In genomic region chr14:69002069-69002468, GRCh38 we compare ENCODE assay signal across 12 cellular contexts. TPM values are rescaled to one million over a fixed set of nuclear protein-coding genes. Genes with fewer than 3 reads are reported as not detected.
A peak's percentile ranks its signal among the peaks of the same experiment; 100 is the strongest.
DNase-seq lines count a peak whose midpoint lies in the region; ATAC-seq, FAIRE-seq and TF ChIP-seq lines count a peak whose summit lies in the region.
"Had no signal": no experiment of that assay in that cellular context is flagged by ENCODE, and none has a peak within 500 bp of the region (broad histone marks: within the 10 kb centered on the region; RNA-seq: fewer than 3 reads in every experiment).

No MANE protein-coding gene starts in this region.

- H3K27ac ChIP-seq in breast epithelium (no peak overlapping the region), left lung (no peak overlapping the region)
- H3K27ac ChIP-seq: coronary artery had no signal

- no peaks in the 10 kb centered on the region for H3K36me3 ChIP-seq in breast epithelium
- H3K36me3 ChIP-seq in left lung, result no peaks in the 10 kb centered on the region

- peaks cover 7 to 10% of the 10 kb centered on the region in 2 donors for H3K4me1 ChIP-seq in breast epithelium
- H3K4me1 ChIP-seq in left lung, result peaks cover 0 to 11% of the 10 kb centered on the region in 2 donors

- no peak overlapping the region for H3K4me3 ChIP-seq in breast epithelium
- no peak overlapping the region for H3K4me3 ChIP-seq in left lung
- H3K4me3 ChIP-seq: coronary artery had no signal

- no peak for TF ChIP-seq POLR2A in breast epithelium (IDR thresholded peaks at IDR 0.05)

- TF ChIP-seq CTCF in breast epithelium (IDR thresholded peaks at IDR 0.05), result peak in 2 of 3 donors; percentile 25
- no peak for TF ChIP-seq CTCF in left lung (IDR thresholded peaks at IDR 0.05)

- peak; percentile 99 for FAIRE-seq in HTR-8/SVneo (lab: Jason Lieb, UNC)
- FAIRE-seq: G401.6, H54 had no signal

- H3K9me3 ChIP-seq in breast epithelium, result no peaks in the 10 kb centered on the region
- H3K9me3 ChIP-seq in left lung, result no peaks in the 10 kb centered on the region

- intact Hi-C loops in breast epithelium (cut with DNase I; ENCODE audit: low total_unique reads), result no loop called here
- intact Hi-C loops in left lung (cut with DNase I), result no loop called here

- peak; percentile 5 to 10 for DNase-seq in AML-193 (lab: John Stamatoyannopoulos, UW)
- DNase-seq in HTR-8/SVneo (ENCODE audit: insufficient read length, low spot score), result peak; percentile 82
- DNase-seq in breast epithelium (ENCODE audit: low spot score in 2 of 2), result no peak
- no peak for DNase-seq in left lung
- no peak for DNase-seq in NCI-H446 treated with DMSO at 0.1 percent for 48 hours (lab: John Stamatoyannopoulos, UW)
- DNase-seq in NK-92 treated with Interleukin-12 subunit alpha and Interleukin-12 subunit beta, amount 100 ng/mL, for 24 hours (lab: John Stamatoyannopoulos, UW), result no peak
- DNase-seq in NCI-H774 (lab: John Stamatoyannopoulos, UW), result no peak
- DNase-seq: NCI-H1436 had no signal

- H3K27me3 ChIP-seq in breast epithelium (no peaks in the 10 kb centered on the region), left lung (no peaks in the 10 kb centered on the region)

- ATAC-seq in left lung (peak; percentile 56), HG03565 (IDR thresholded peaks at IDR 0.05; ENCODE audit: unreplicated experiment) (no peak)

RNA-seq across cellular contexts. Expression of gene ACTN1, which starts 23.0 kb away (rescaled TPM):
- total RNA-seq in breast epithelium (100 to 1,000 TPM in 2 of 3 donors, 10 to 100 TPM in 1; 75.0 to 295 (median 290) TPM), left lung (100 to 1,000 TPM; 164 to 225 TPM)

Comparison
In these comparisons a context has a peak if more than half of its experiments do, and no peak if none do; other contexts are left out.
1. DNase-seq: peak in AML-193 (2 of 2) and HTR-8/SVneo (single experiment); none in breast epithelium (0 of 2), left lung (0 of 2), NCI-H446 treated with DMSO at 0.1 percent for 48 hours (single experiment), NK-92 treated with Interleukin-12 subunit alpha and Interleukin-12 subunit beta, amount 100 ng/mL, for 24 hours (single experiment) and NCI-H774 (single experiment).
2. CTCF ChIP-seq: peak in breast epithelium (2 of 3); none in left lung (0 of 2).